15 cellular contexts compared by ENCODE assay signal in genomic region chr2:241339839-241340471, GRCh38. TPM values are rescaled to one million over a fixed set of nuclear protein-coding genes. Genes with fewer than 3 reads are reported as not detected.
DNase-seq lines count a peak whose midpoint lies in the region; ATAC-seq and TF ChIP-seq lines count a peak whose summit lies in the region.
"Had no signal": no experiment of that assay in that cellular context is flagged by ENCODE, and none has a peak within 500 bp of the region (broad histone marks: within the 10 kb centered on the region; RNA-seq: fewer than 3 reads in every experiment).

No MANE protein-coding gene starts in this region.

- no peaks in the 10 kb centered on the region for H3K9me3 Mint-ChIP-seq in activated naive CD4-positive, alpha-beta T cell treated with anti-CD3 and anti-CD28 coated beads, Interleukin-2, amount 10 ng/mL, durations not matched to agents 7 days and 5 days

- peak overlapping the region; percentile 59 for H3K27ac Mint-ChIP-seq in activated naive CD4-positive, alpha-beta T cell treated with anti-CD3 and anti-CD28 coated beads, Interleukin-2, amount 10 ng/mL, durations not matched to agents 7 days and 5 days
- H3K27ac Mint-ChIP-seq in T-helper 17 cell = peak overlapping the region; percentile 79

- no peak overlapping the region for H3K4me3 ChIP-seq in fibroblast of pulmonary artery (replicated peaks; ENCODE audit: low read depth, low read length)
- no peak overlapping the region for H3K4me3 ChIP-seq in thymus (ENCODE audit: low read length)
- H3K4me3 ChIP-seq: MG63, thoracic aorta had no signal

- no peak for DNase-seq in activated naive CD4-positive, alpha-beta T cell treated with anti-CD3 and anti-CD28 coated beads, Interleukin-2, amount 10 ng/mL, durations not matched to agents 7 days and 5 days
- DNase-seq in activated naive CD4-positive, alpha-beta T cell treated with anti-CD3 and anti-CD28 coated beads, Interleukin-2, amount 50 U/mL, for 16 hours = no peak
- no peak for DNase-seq in T-helper 17 cell
- peak; percentile 29 for DNase-seq in fibroblast of pulmonary artery (ENCODE audit: low read depth)
- DNase-seq in DMS53 (lab: John Stamatoyannopoulos, UW) = no peak
- DNase-seq in NCI-H1694 treated with DMSO at 0.1 percent for 48 hours (lab: John Stamatoyannopoulos, UW) = no peak
- DNase-seq: activated CD4-positive, CD25-positive, alpha-beta regulatory T cell treated with anti-CD3 and anti-CD28 coated beads, Interleukin-2, amount 50 U/mL, for 72 hours; brain microvascular endothelial cell; head of caudate nucleus; kidney; MG63; NCI-H2171 treated with DMSO at 0.1 percent for 48 hours had no signal

- no peaks in the 10 kb centered on the region for H3K27me3 Mint-ChIP-seq in activated naive CD4-positive, alpha-beta T cell treated with anti-CD3 and anti-CD28 coated beads, Interleukin-2, amount 10 ng/mL, durations not matched to agents 7 days and 5 days
- H3K27me3 Mint-ChIP-seq in T-helper 17 cell = no peaks in the 10 kb centered on the region

- H3K4me1 Mint-ChIP-seq in activated naive CD4-positive, alpha-beta T cell treated with anti-CD3 and anti-CD28 coated beads, Interleukin-2, amount 10 ng/mL, durations not matched to agents 7 days and 5 days = peaks cover 49% of the 10 kb centered on the region
- peaks cover 28% of the 10 kb centered on the region for H3K4me1 Mint-ChIP-seq in T-helper 17 cell

- H3K9me3 ChIP-seq in T-helper 17 cell (ENCODE audit: control insufficient read depth, low read length, poor library complexity, severe bottlenecking) = no peaks in the 10 kb centered on the region
- no peaks in the 10 kb centered on the region for H3K9me3 ChIP-seq in thymus (ENCODE audit: control insufficient read depth)
- H3K9me3 ChIP-seq: MG63, thoracic aorta had no signal

- CTCF ChIA-PET in activated naive CD4-positive, alpha-beta T cell treated with anti-CD3 and anti-CD28 coated beads, Interleukin-2, amount 10 ng/mL, durations not matched to agents 7 days and 5 days (lab: Charles Lee) = no interaction called here

- ATAC-seq in T-helper 17 cell (no peak), GM19023 (IDR thresholded peaks at IDR 0.05; ENCODE audit: unreplicated experiment) (no peak)

- H3K36me3 ChIP-seq in thymus (ENCODE audit: control insufficient read depth, insufficient read depth) = peaks cover 54% of the 10 kb centered on the region

- H3K36me3 Mint-ChIP-seq in activated naive CD4-positive, alpha-beta T cell treated with anti-CD3 and anti-CD28 coated beads, Interleukin-2, amount 10 ng/mL, durations not matched to agents 7 days and 5 days = peaks cover 69% of the 10 kb centered on the region
- peaks cover 12% of the 10 kb centered on the region for H3K36me3 Mint-ChIP-seq in T-helper 17 cell (ENCODE audit: low read depth)

- peaks cover 15% of the 10 kb centered on the region for H3K4me1 ChIP-seq in thymus (ENCODE audit: control insufficient read depth, insufficient read depth, low read length)

- H3K27ac ChIP-seq in thymus (ENCODE audit: low read depth) = peak overlapping the region; percentile 15
- H3K27ac ChIP-seq: brain microvascular endothelial cell had no signal

- WGBS in thymus = 83% methylated on average over 6 of the region's 6 CpGs

- H3K4me3 Mint-ChIP-seq in activated naive CD4-positive, alpha-beta T cell treated with anti-CD3 and anti-CD28 coated beads, Interleukin-2, amount 10 ng/mL, durations not matched to agents 7 days and 5 days = no peak overlapping the region
- H3K4me3 Mint-ChIP-seq in T-helper 17 cell = peak overlapping the region; percentile 15

- H3K27me3 ChIP-seq in thymus (ENCODE audit: control insufficient read depth, insufficient read depth) = no peaks in the 10 kb centered on the region
- H3K27me3 ChIP-seq: brain microvascular endothelial cell, MG63 had no signal

- TF ChIP-seq CTCF in fibroblast of pulmonary artery (IDR thresholded peaks at IDR 0.05; ENCODE audit: low read length, missing control alignments) = no peak

RNA-seq across cellular contexts. Expression of gene FARP2, which starts 16.1 kb away (rescaled TPM):
- total RNA-seq in T-helper 17 cell = 10 to 100 TPM; 18.0 to 28.1 TPM
- polyA plus RNA-seq in thymus = 16.1 TPM

RNA-seq across cellular contexts. Expression of gene SEPTIN2, which starts 24.2 kb away (rescaled TPM):
- 100 to 1,000 TPM; 190 to 216 TPM for total RNA-seq in T-helper 17 cell
- 189 TPM for polyA plus RNA-seq in thymus

RNA-seq across cellular contexts. Expression of gene HDLBP, which starts 24.5 kb away (rescaled TPM):
- 100 to 1,000 TPM; 136 to 175 TPM for total RNA-seq in T-helper 17 cell
- 85.1 TPM for polyA plus RNA-seq in thymus
